Comparison of ENCODE assay signal across 8 cellular contexts in the genomic region with DNA sequence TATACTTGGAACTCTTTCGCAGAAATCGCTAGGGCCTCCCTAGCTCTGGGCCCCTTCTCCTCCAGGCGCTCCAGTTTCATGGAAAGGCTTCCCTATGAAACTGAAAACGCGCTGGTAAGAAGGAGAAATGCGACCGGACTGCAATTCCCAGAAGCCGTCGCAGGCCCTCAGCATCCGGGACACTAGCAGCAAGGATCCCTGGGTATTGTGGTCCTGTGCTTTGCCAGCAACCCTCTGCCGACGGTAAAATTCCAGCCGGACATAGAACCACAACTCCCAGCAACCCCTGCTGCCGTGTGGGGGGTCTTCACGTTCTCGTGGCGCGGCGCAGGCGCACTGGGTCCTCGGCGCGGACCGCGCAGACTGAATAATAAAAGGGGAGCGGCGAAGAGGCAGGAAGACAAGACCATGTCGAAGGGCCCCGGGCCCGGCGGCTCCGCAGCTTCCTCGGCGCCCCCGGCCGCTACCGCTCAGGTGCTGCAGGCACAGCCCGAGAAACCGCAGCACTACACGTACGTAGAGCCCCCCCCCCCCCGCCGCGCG. TPM values are rescaled to one million over a fixed set of nuclear protein-coding genes. Genes with fewer than 3 reads are reported as not detected.
A peak's percentile ranks its signal among the peaks of the same experiment; 100 is the strongest.
DNase-seq lines count a peak whose midpoint lies in the region; ATAC-seq and TF ChIP-seq lines count a peak whose summit lies in the region.

Gene UNK (plus strand): TSS at position 334 of the 543 bp plus-strand sequence. CDS start 75 bp downstream, at position 409.

- H3K4me2 ChIP-seq in neural cell (ENCODE audit: low read length): peak within 1 kb of the TSS; percentile 78

- peaks cover 67% of the 10 kb centered on the region for H3K4me1 Mint-ChIP-seq in stimulated activated naive CD8-positive, alpha-beta T cell treated with anti-CD3 and anti-CD28 coated beads, Interleukin-15, Interleukin-2, amounts not matched to agents 100 ng/mL and 50 ng/mL, for 24 hours (ENCODE audit: low read depth)

- no peaks in the 10 kb centered on the region for H3K27me3 ChIP-seq in neural cell (ENCODE audit: insufficient read depth, low read depth, low read length)

- peak within 1 kb of the TSS; percentile 71 for H2AFZ ChIP-seq in neural cell (ENCODE audit: low read depth, low read length)

- TF ChIP-seq POLR2A in NB4 (IDR thresholded peaks at IDR 0.05; ENCODE audit: extremely low read depth, insufficient read length): no peak

- TF ChIP-seq EP300 in neural cell (conservative IDR thresholded peaks at IDR 0.05; ENCODE audit: poor library complexity, severe bottlenecking): no peak

- no peaks in the 10 kb centered on the region for H4K20me1 ChIP-seq in neural cell (ENCODE audit: insufficient read depth)

- no peak for TF ChIP-seq CTCF in NB4 (IDR thresholded peaks at IDR 0.05; ENCODE audit: low read depth, low read length)
- no peak for TF ChIP-seq CTCF in foreskin fibroblast (IDR thresholded peaks at IDR 0.05; ENCODE audit: low read depth, low read length)
- TF ChIP-seq CTCF in neural cell (IDR thresholded peaks at IDR 0.05; ENCODE audit: poor library complexity, severe bottlenecking): peak; percentile 42

- no peaks in the 10 kb centered on the region for H3K9me3 Mint-ChIP-seq in stimulated activated naive CD8-positive, alpha-beta T cell treated with anti-CD3 and anti-CD28 coated beads, Interleukin-15, Interleukin-2, amounts not matched to agents 100 ng/mL and 50 ng/mL, for 24 hours

- peaks cover 23% of the 10 kb centered on the region for H3K4me1 ChIP-seq in ES-I3 (ENCODE audit: insufficient read depth, low read length)

- peak within 1 kb of the TSS; percentile 82 for H3K4me3 ChIP-seq in NB4 (ENCODE audit: low read depth, low read length)
- H3K4me3 ChIP-seq in foreskin fibroblast (ENCODE audit: low read depth in 1 of 2, low read length in 2 of 2): peak within 1 kb of the TSS; percentile 72 to 73
- H3K4me3 ChIP-seq in neural cell (ENCODE audit: low read length): peak within 1 kb of the TSS; percentile 68

- peak; percentile 58 for ATAC-seq in HG02571 (IDR thresholded peaks at IDR 0.05; ENCODE audit: unreplicated experiment)

- DNase-seq in NB4 (ENCODE audit: low read depth) (peak; percentile 99), SK-N-DZ (ENCODE audit: low spot score) (peak; percentile 100), foreskin fibroblast (peak; percentile 99 to 100)
- DNase-seq in activated naive CD4-positive, alpha-beta T cell (lab: John Stamatoyannopoulos, UW): peak; percentile 97 to 99 (median 97)

- 0 out of 2 replicates have a peak, but pooled peaks cover 2% of the 10 kb centered on the region for H3K36me3 ChIP-seq in ES-I3 (ENCODE audit: insufficient read depth, low read length)
- H3K36me3 ChIP-seq in neural cell (ENCODE audit: insufficient read depth, low read length): no peaks in the 10 kb centered on the region

- H3K9me3 ChIP-seq in ES-I3 (ENCODE audit: control insufficient read depth, insufficient read depth, low read length): no peaks in the 10 kb centered on the region
- no peaks in the 10 kb centered on the region for H3K9me3 ChIP-seq in neural cell (ENCODE audit: low read length)

- H3K4me3 Mint-ChIP-seq in stimulated activated naive CD8-positive, alpha-beta T cell treated with anti-CD3 and anti-CD28 coated beads, Interleukin-15, Interleukin-2, amounts not matched to agents 100 ng/mL and 50 ng/mL, for 24 hours: peak within 1 kb of the TSS; percentile 88

- peak within 1 kb of the TSS; percentile 100 for H3K27ac Mint-ChIP-seq in stimulated activated naive CD8-positive, alpha-beta T cell treated with anti-CD3 and anti-CD28 coated beads, Interleukin-15, Interleukin-2, amounts not matched to agents 100 ng/mL and 50 ng/mL, for 24 hours

- peaks cover 29% of the 10 kb centered on the region for H3K79me2 ChIP-seq in neural cell (replicated peaks; ENCODE audit: insufficient read depth, low read length)

- H3K9ac ChIP-seq in ES-I3 (ENCODE audit: low read depth, low read length) (peak within 1 kb of the TSS; percentile 99), neural cell (ENCODE audit: low read length) (peak within 1 kb of the TSS; percentile 93)

- peaks cover 13% of the 10 kb centered on the region for H3K36me3 Mint-ChIP-seq in stimulated activated naive CD8-positive, alpha-beta T cell treated with anti-CD3 and anti-CD28 coated beads, Interleukin-15, Interleukin-2, amounts not matched to agents 100 ng/mL and 50 ng/mL, for 24 hours (ENCODE audit: low read depth)

- no peak for TF ChIP-seq RAD21 in neural cell (conservative IDR thresholded peaks at IDR 0.05)

- H3K27ac ChIP-seq in neural cell (ENCODE audit: low read length): peak within 1 kb of the TSS; percentile 98

- peaks cover 18% of the 10 kb centered on the region for H3F3A ChIP-seq in neural cell (ENCODE audit: insufficient read depth, low read length, poor library complexity, severe bottlenecking)

- no peaks in the 10 kb centered on the region for H3K9me2 ChIP-seq in neural cell (ENCODE audit: insufficient read depth, low read length)

- no peaks in the 10 kb centered on the region for H3K27me3 Mint-ChIP-seq in stimulated activated naive CD8-positive, alpha-beta T cell treated with anti-CD3 and anti-CD28 coated beads, Interleukin-15, Interleukin-2, amounts not matched to agents 100 ng/mL and 50 ng/mL, for 24 hours

TF ChIP-seq in neural cell, 6 proteins besides CTCF, POLR2A, EP300 and RAD21:
- peak; percentile 32 for TF ChIP-seq MXI1 (conservative IDR thresholded peaks at IDR 0.05; ENCODE audit: poor library complexity, severe bottlenecking)
- no peak for TF ChIP-seq SMC3 (conservative IDR thresholded peaks at IDR 0.05; ENCODE audit: poor library complexity)
- no peak for TF ChIP-seq POLR2AphosphoS5 (IDR thresholded peaks at IDR 0.05)
- TF ChIP-seq REST (IDR thresholded peaks at IDR 0.05; ENCODE audit: borderline replicate concordance): peak; percentile 69

RNA-seq across cellular contexts. Expression of gene UNK, which starts in this region (rescaled TPM):
- 115 and 128 TPM in 2 replicates for polyA plus RNA-seq in SK-N-DZ (2014; cell fraction: cytosol; rRNA removed)
- polyA plus RNA-seq in SK-N-DZ (2014; cell fraction: nucleus; rRNA removed): 135 and 145 TPM in 2 replicates
- 28.1 and 29.9 TPM in 2 replicates for polyA plus RNA-seq in neural cell
- 34.3 and 41.7 TPM in 2 replicates for polyA minus RNA-seq in neural cell

Comparison
In these comparisons a context has a peak if more than half of its experiments do, and no peak if none do; other contexts are left out.
1. Peak in every context shown above with its lines: DNase-seq, ATAC-seq, H3K4me3 ChIP-seq and H3K27ac ChIP-seq.